ENCODE assay signal across 8 cellular contexts in genomic region chr1:203796223-203796747, GRCh38. TPM values are rescaled to one million over a fixed set of nuclear protein-coding genes. Genes with fewer than 3 reads are reported as not detected.
DNase-seq lines count a peak whose midpoint lies in the region; FAIRE-seq and TF ChIP-seq lines count a peak whose summit lies in the region.

No MANE protein-coding gene starts in this region.

- H3K4me3 ChIP-seq in DOHH2 (ENCODE audit: low read length): peak overlapping the region; percentile 98
- peak overlapping the region; percentile 59 for H3K4me3 ChIP-seq in HFF-Myc (replicated peaks; ENCODE audit: low read depth, low read length)
- H3K4me3 ChIP-seq in SJCRH30: peak overlapping the region; percentile 81
- peak overlapping the region; percentile 61 to 78 for H3K4me3 ChIP-seq in cardiac fibroblast (replicated peaks in 1 of 2; ENCODE audit: low read depth in 2 of 2, low read length in 2 of 2)
- H3K4me3 ChIP-seq in liver (ENCODE audit: low read depth in 1 of 3, low read length in 3 of 3): peak overlapping the region; percentile 58 to 96 (median 93)

- H3F3A ChIP-seq in DOHH2 (ENCODE audit: control insufficient read depth, insufficient read depth): no peaks in the 10 kb centered on the region

- H3K27ac ChIP-seq in DOHH2 (ENCODE audit: low read depth, low read length) (peak overlapping the region; percentile 61), SJCRH30 (peak overlapping the region; percentile 92), liver (ENCODE audit: low read depth in 1 of 2, low read length in 2 of 2) (peak overlapping the region; percentile 90 to 99)

- H3K36me3 ChIP-seq in DOHH2 (ENCODE audit: control insufficient read depth, low read length): peaks cover 51% of the 10 kb centered on the region
- H3K36me3 ChIP-seq in SJCRH30: peaks cover 50% of the 10 kb centered on the region
- no peaks in the 10 kb centered on the region for H3K36me3 ChIP-seq in liver (ENCODE audit: control insufficient read depth in 4 of 4, insufficient read depth in 3 of 4, low read depth in 1 of 4, low read length in 3 of 4)

- WGBS in liver: under 1% methylated on average over 14 of the region's 14 CpGs

- peaks cover 28% of the 10 kb centered on the region for H4K20me1 ChIP-seq in DOHH2 (ENCODE audit: control insufficient read depth, insufficient read depth, low read depth, low read length)

- H3K9me2 ChIP-seq in DOHH2 (replicated peaks; ENCODE audit: control insufficient read depth, low read length): no peaks in the 10 kb centered on the region

- no peak for FAIRE-seq in urothelium cell line (lab: Jason Lieb, UNC)

- H3K27me3 ChIP-seq in DOHH2 (ENCODE audit: control insufficient read depth, low read length) (no peaks in the 10 kb centered on the region), SJCRH30 (no peaks in the 10 kb centered on the region), liver (ENCODE audit: control insufficient read depth in 4 of 4, insufficient read depth in 4 of 4, low read length in 3 of 4) (no peaks in the 10 kb centered on the region)

- peak overlapping the region; percentile 79 for H3K4me2 ChIP-seq in DOHH2 (ENCODE audit: low read length)

- H3K4me1 ChIP-seq in DOHH2 (ENCODE audit: control insufficient read depth, low read length) (peaks cover 41% of the 10 kb centered on the region), SJCRH30 (peaks cover 12% of the 10 kb centered on the region; the same call in 1 of the 2 replicates), liver (ENCODE audit: control insufficient read depth in 4 of 4, insufficient read depth in 4 of 4, low read length in 3 of 4) (peaks cover 8 to 35% (median 17%) of the 10 kb centered on the region in 4 donors)

- no peak for TF ChIP-seq RAD21 in liver (IDR thresholded peaks at IDR 0.05)

- H3K79me2 ChIP-seq in DOHH2 (ENCODE audit: control insufficient read depth, low read length): peaks cover 58% of the 10 kb centered on the region

- peak overlapping the region; percentile 96 to 99 for H3K9ac ChIP-seq in liver (ENCODE audit: low read depth in 1 of 2, low read length in 2 of 2)

- H3K9me3 ChIP-seq in DOHH2 (ENCODE audit: control insufficient read depth, insufficient read depth, low read length) (no peaks in the 10 kb centered on the region), SJCRH30 (replicated peaks) (no peaks in the 10 kb centered on the region), liver (ENCODE audit: control insufficient read depth in 4 of 4, low read length in 3 of 4) (no peaks in the 10 kb centered on the region)

- DNase-seq in HFF-Myc (ENCODE audit: extremely low read depth, low read depth) (no peak), SJCRH30 (peak; percentile 61 to 73), cardiac fibroblast (ENCODE audit: low read depth in 2 of 2) (peak; percentile 43 to 47), NCI-H226 (no peak), urothelium cell line (ENCODE audit: low spot score) (no peak)
- peak; percentile 4 for DNase-seq in stimulated activated CD8-positive, alpha-beta memory T cell treated with anti-CD3 and anti-CD28 coated beads, Interleukin-4, amount 100 ng/mL, for 24 hours (ENCODE audit: low read depth)

- TF ChIP-seq CTCF in DOHH2 (IDR thresholded peaks at IDR 0.05; ENCODE audit: low read depth, low read length, poor library complexity, severe bottlenecking) (no peak), HFF-Myc (IDR thresholded peaks at IDR 0.05; ENCODE audit: low read depth, low read length, missing control alignments) (no peak), cardiac fibroblast (IDR thresholded peaks at IDR 0.05; ENCODE audit: low read depth, low read length) (no peak), liver (IDR thresholded peaks at IDR 0.05; ENCODE audit: low read depth, low read length, missing input control) (no peak)

TF ChIP-seq in liver, 16 proteins besides CTCF, POLR2A, EP300 and RAD21:
- TF ChIP-seq HNF4G (IDR thresholded peaks at IDR 0.05): no peak
- no peak for TF ChIP-seq TAF1 (conservative IDR thresholded peaks at IDR 0.05)
- TF ChIP-seq, protein P1, sequence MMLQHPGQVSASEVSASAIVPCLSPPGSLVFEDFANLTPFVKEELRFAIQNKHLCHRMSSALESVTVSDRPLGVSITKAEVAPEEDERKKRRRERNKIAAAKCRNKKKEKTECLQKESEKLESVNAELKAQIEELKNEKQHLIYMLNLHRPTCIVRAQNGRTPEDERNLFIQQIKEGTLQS (IDR thresholded peaks at IDR 0.05): no peak
- TF ChIP-seq, protein P2, sequence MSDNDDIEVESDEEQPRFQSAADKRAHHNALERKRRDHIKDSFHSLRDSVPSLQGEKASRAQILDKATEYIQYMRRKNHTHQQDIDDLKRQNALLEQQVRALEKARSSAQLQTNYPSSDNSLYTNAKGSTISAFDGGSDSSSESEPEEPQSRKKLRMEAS (IDR thresholded peaks at IDR 0.05): no peak
- TF ChIP-seq HNF4A (conservative IDR thresholded peaks at IDR 0.05): peak in 1 of 2 donors; percentile 7
- TF ChIP-seq, protein P3, sequence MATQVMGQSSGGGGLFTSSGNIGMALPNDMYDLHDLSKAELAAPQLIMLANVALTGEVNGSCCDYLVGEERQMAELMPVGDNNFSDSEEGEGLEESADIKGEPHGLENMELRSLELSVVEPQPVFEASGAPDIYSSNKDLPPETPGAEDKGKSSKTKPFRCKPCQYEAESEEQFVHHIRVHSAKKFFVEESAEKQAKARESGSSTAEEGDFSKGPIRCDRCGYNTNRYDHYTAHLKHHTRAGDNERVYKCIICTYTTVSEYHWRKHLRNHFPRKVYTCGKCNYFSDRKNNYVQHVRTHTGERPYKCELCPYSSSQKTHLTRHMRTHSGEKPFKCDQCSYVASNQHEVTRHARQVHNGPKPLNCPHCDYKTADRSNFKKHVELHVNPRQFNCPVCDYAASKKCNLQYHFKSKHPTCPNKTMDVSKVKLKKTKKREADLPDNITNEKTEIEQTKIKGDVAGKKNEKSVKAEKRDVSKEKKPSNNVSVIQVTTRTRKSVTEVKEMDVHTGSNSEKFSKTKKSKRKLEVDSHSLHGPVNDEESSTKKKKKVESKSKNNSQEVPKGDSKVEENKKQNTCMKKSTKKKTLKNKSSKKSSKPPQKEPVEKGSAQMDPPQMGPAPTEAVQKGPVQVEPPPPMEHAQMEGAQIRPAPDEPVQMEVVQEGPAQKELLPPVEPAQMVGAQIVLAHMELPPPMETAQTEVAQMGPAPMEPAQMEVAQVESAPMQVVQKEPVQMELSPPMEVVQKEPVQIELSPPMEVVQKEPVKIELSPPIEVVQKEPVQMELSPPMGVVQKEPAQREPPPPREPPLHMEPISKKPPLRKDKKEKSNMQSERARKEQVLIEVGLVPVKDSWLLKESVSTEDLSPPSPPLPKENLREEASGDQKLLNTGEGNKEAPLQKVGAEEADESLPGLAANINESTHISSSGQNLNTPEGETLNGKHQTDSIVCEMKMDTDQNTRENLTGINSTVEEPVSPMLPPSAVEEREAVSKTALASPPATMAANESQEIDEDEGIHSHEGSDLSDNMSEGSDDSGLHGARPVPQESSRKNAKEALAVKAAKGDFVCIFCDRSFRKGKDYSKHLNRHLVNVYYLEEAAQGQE (IDR thresholded peaks at IDR 0.05): no peak
- TF ChIP-seq ZBTB33 (IDR thresholded peaks at IDR 0.05): no peak
- TF ChIP-seq GABPA (IDR thresholded peaks at IDR 0.05 in 1 of 2, conservative IDR thresholded peaks at IDR 0.05 in 1 of 2): no peak
- TF ChIP-seq JUND (IDR thresholded peaks at IDR 0.05): no peak
- TF ChIP-seq RXRA (IDR thresholded peaks at IDR 0.05): no peak
- TF ChIP-seq FOXA1 (IDR thresholded peaks at IDR 0.05): no peak
- no peak for TF ChIP-seq NR2F2 (IDR thresholded peaks at IDR 0.05)
- TF ChIP-seq YY1 (IDR thresholded peaks at IDR 0.05): peak; percentile 22
- TF ChIP-seq SP1 (IDR thresholded peaks at IDR 0.05): no peak
- no peak for TF ChIP-seq EGR1 (IDR thresholded peaks at IDR 0.05; ENCODE audit: low read depth in 2 of 2)
- no peak for TF ChIP-seq FOXA2 (IDR thresholded peaks at IDR 0.05)

RNA-seq across cellular contexts. Expression of gene ZBED6, which starts 0.9 kb away (rescaled TPM):
- total RNA-seq in SJCRH30 (2014; rRNA removed; shearing (Covaris generic)): 21.4 and 21.7 TPM in 2 replicates
- 10 to 100 TPM in 1 of 2 donors, 1 to 10 TPM in 1; 4.9 to 14.1 TPM for total RNA-seq in liver
- 1 to 10 TPM; 2.4 to 2.9 TPM for polyA plus RNA-seq in liver

RNA-seq across cellular contexts. Expression of gene ZC3H11A, which starts 0.9 kb away (rescaled TPM):
- total RNA-seq in SJCRH30 (2014; rRNA removed; shearing (Covaris generic)): 136 and 153 TPM in 2 replicates
- 10 to 100 TPM; 39.1 to 76.8 TPM for total RNA-seq in liver
- polyA plus RNA-seq in liver: 10 to 100 TPM; 14.9 to 21.2 TPM

RNA-seq across cellular contexts. Expression of gene LAX1, which starts 31.3 kb away (rescaled TPM):
- not detected in 2 replicates for total RNA-seq in SJCRH30 (2014; rRNA removed; shearing (Covaris generic))
- total RNA-seq in liver: under 1 TPM; 0.56 to 0.67 TPM
- polyA plus RNA-seq in liver: under 1 TPM; 0.21 TPM

Comparison
In these comparisons a context has a peak if more than half of its experiments do, and no peak if none do; other contexts are left out.
1. DNase-seq: peak in SJCRH30 (2 of 2), cardiac fibroblast (2 of 2) and stimulated activated CD8-positive, alpha-beta memory T cell treated with anti-CD3 and anti-CD28 coated beads, Interleukin-4, amount 100 ng/mL, for 24 hours (single experiment); none in HFF-Myc (single experiment), NCI-H226 (single experiment) and urothelium cell line (single experiment).
2. Peak in every context shown above with its lines, with median percentiles within 50 percentile points of each other: H3K27ac ChIP-seq and H3K4me3 ChIP-seq.